10 cellular contexts compared by ENCODE assay signal in genomic region chr22:38788417-38788816, GRCh38. TPM values are rescaled to one million over a fixed set of nuclear protein-coding genes. Genes with fewer than 3 reads are reported as not detected.
A peak's percentile ranks its signal among the peaks of the same experiment; 100 is the strongest.
DNase-seq lines count a peak whose midpoint lies in the region; ATAC-seq and TF ChIP-seq lines count a peak whose summit lies in the region.
"Had no signal": no experiment of that assay in that cellular context is flagged by ENCODE, and none has a peak within 500 bp of the region (broad histone marks: within the 10 kb centered on the region; RNA-seq: fewer than 3 reads in every experiment).

No MANE protein-coding gene starts in this region.

- DNase-seq in AG04450 (ENCODE audit: low read depth, low spot score) (peak; percentile 72), NCI-H2227 treated with DMSO at 0.1 percent for 48 hours (lab: John Stamatoyannopoulos, UW) (peak; percentile 14), esophagus muscularis mucosa (ENCODE audit: extremely low spot score) (no peak), occipital lobe (lab: John Stamatoyannopoulos, UW) (peak; percentile 33)
- no peak for DNase-seq in stimulated activated naive CD4-positive, alpha-beta T cell treated with Interleukin-2 at 50 U/mL for 16 hours (lab: John Stamatoyannopoulos, UW)
- no peak for DNase-seq in activated CD8-positive, alpha-beta memory T cell treated with anti-CD3 and anti-CD28 coated beads, Interleukin-2, amount 50 U/mL, for 4 hours
- no peak for DNase-seq in activated CD8-positive, alpha-beta memory T cell treated with anti-CD3 and anti-CD28 coated beads, Interleukin-2, amount 10 ng/mL, durations not matched to agents 7 days and 5 days
- DNase-seq in stimulated activated CD4-positive, alpha-beta T cell treated with anti-CD3 and anti-CD28 coated beads, Interleukin-2, amount 100 ng/mL, for 48 hours: no peak
- DNase-seq: NCI-H2081 had no signal

- H3K9me3 ChIP-seq in AG04450 (ENCODE audit: control insufficient read depth, insufficient read depth, low read length) (no peaks in the 10 kb centered on the region), esophagus muscularis mucosa (no peaks in the 10 kb centered on the region)

- H3K4me3 ChIP-seq in AG04450 (ENCODE audit: low read depth, low read length): no peak overlapping the region
- H3K4me3 ChIP-seq in esophagus muscularis mucosa: no peak overlapping the region

- TF ChIP-seq POLR2A in esophagus muscularis mucosa (IDR thresholded peaks at IDR 0.05; ENCODE audit: low read depth): no peak

- TF ChIP-seq CTCF in AG04450 (IDR thresholded peaks at IDR 0.05; ENCODE audit: low read depth, low read length) (no peak), esophagus muscularis mucosa (IDR thresholded peaks at IDR 0.05) (no peak)

- POLR2A ChIA-PET in AG04450 (lab: Yijun Ruan, JAX): no interaction called here

- peak overlapping the region; percentile 61 for H3K27ac ChIP-seq in AG04450 (ENCODE audit: low read depth, low read length)
- peak overlapping the region; percentile 61 to 78 (median 72) for H3K27ac ChIP-seq in esophagus muscularis mucosa (replicated peaks in 1 of 4)

- peaks cover 0 to 15% (median 10%) of the 10 kb centered on the region in 4 donors for H3K36me3 ChIP-seq in esophagus muscularis mucosa

- no peak overlapping the region for H3K27ac Mint-ChIP-seq in activated CD8-positive, alpha-beta memory T cell treated with anti-CD3 and anti-CD28 coated beads, Interleukin-2, amount 10 ng/mL, durations not matched to agents 7 days and 5 days

- H3K9me3 Mint-ChIP-seq in activated CD8-positive, alpha-beta memory T cell treated with anti-CD3 and anti-CD28 coated beads, Interleukin-2, amount 10 ng/mL, durations not matched to agents 7 days and 5 days (ENCODE audit: low read depth): no peaks in the 10 kb centered on the region
- H3K9me3 Mint-ChIP-seq: CD14-positive monocyte had no signal

- ATAC-seq in activated CD8-positive, alpha-beta memory T cell treated with anti-CD3 and anti-CD28 coated beads, Interleukin-2, amount 10 ng/mL, durations not matched to agents 7 days and 5 days: no peak

- no peaks in the 10 kb centered on the region for H3K36me3 Mint-ChIP-seq in activated CD8-positive, alpha-beta memory T cell treated with anti-CD3 and anti-CD28 coated beads, Interleukin-2, amount 10 ng/mL, durations not matched to agents 7 days and 5 days

- TF ChIP-seq EP300 in esophagus muscularis mucosa (IDR thresholded peaks at IDR 0.05): no peak

- CTCF ChIA-PET in AG04450 (lab: Charles Lee): interaction anchor here (2.9 kb wide), 1 partner anchor 20 kb away, joined by 12 read pairs; no protein-coding TSS in a partner anchor
- CTCF ChIA-PET in activated CD8-positive, alpha-beta memory T cell treated with anti-CD3 and anti-CD28 coated beads, Interleukin-2, amount 10 ng/mL, durations not matched to agents 7 days and 5 days (lab: Charles Lee): no interaction called here

- intact Hi-C loops in esophagus muscularis mucosa (cut with DNase I): no loop called here

- H3K27me3 ChIP-seq in AG04450 (ENCODE audit: control insufficient read depth, insufficient read depth, low read length): no peaks in the 10 kb centered on the region
- no peaks in the 10 kb centered on the region for H3K27me3 ChIP-seq in esophagus muscularis mucosa

- no peak overlapping the region for H3K4me3 Mint-ChIP-seq in activated CD8-positive, alpha-beta memory T cell treated with anti-CD3 and anti-CD28 coated beads, Interleukin-2, amount 10 ng/mL, durations not matched to agents 7 days and 5 days
- H3K4me3 Mint-ChIP-seq: CD14-positive monocyte had no signal

- H3K27me3 Mint-ChIP-seq in activated CD8-positive, alpha-beta memory T cell treated with anti-CD3 and anti-CD28 coated beads, Interleukin-2, amount 10 ng/mL, durations not matched to agents 7 days and 5 days: no peaks in the 10 kb centered on the region

- H3K4me1 Mint-ChIP-seq in activated CD8-positive, alpha-beta memory T cell treated with anti-CD3 and anti-CD28 coated beads, Interleukin-2, amount 10 ng/mL, durations not matched to agents 7 days and 5 days: peaks cover 7% of the 10 kb centered on the region

- H3K4me1 ChIP-seq in esophagus muscularis mucosa: peaks cover 45 to 53% (median 51%) of the 10 kb centered on the region in 4 donors

- 43% methylated on average over 6 of the region's 6 CpGs for WGBS in esophagus muscularis mucosa

RNA-seq across cellular contexts. Expression of gene DNAL4, which starts 5.5 kb away (rescaled TPM):
- polyA plus RNA-seq in AG04450 (2011; rRNA removed): 12.6 and 15.5 TPM in 2 replicates
- polyA minus RNA-seq in AG04450 (2011; rRNA and poly(A)+ RNA removed): 8.6 and 8.7 TPM in 2 replicates
- total RNA-seq in esophagus muscularis mucosa (10 to 100 TPM in 3 of 4 donors, 1 to 10 TPM in 1; 9.3 to 15.2 (median 12.8) TPM), occipital lobe (17.3 TPM)
- 1 to 10 TPM; 8.2 to 8.9 TPM for total RNA-seq in activated CD8-positive, alpha-beta memory T cell treated with anti-CD3 and anti-CD28 coated beads, Interleukin-2, amount 10 ng/mL, durations not matched to agents 7 days and 5 days

RNA-seq across cellular contexts. Expression of gene SUN2, which starts 32.6 kb away (rescaled TPM):
- 24.5 and 33.2 TPM in 2 replicates for polyA plus RNA-seq in AG04450 (2011; rRNA removed)
- polyA minus RNA-seq in AG04450 (2011; rRNA and poly(A)+ RNA removed): 32.9 and 43.8 TPM in 2 replicates
- 100 to 1,000 TPM; 417 to 598 (median 449) TPM for total RNA-seq in esophagus muscularis mucosa
- total RNA-seq in occipital lobe: 78.1 TPM
- 100 to 1,000 TPM; 320 to 412 TPM for total RNA-seq in activated CD8-positive, alpha-beta memory T cell treated with anti-CD3 and anti-CD28 coated beads, Interleukin-2, amount 10 ng/mL, durations not matched to agents 7 days and 5 days

RNA-seq across cellular contexts. Expression of gene NPTXR, which starts 55.4 kb away (rescaled TPM):
- 1.7 and 2.3 TPM in 2 replicates for polyA plus RNA-seq in AG04450 (2011; rRNA removed)
- 3.0 and 3.2 TPM in 2 replicates for polyA minus RNA-seq in AG04450 (2011; rRNA and poly(A)+ RNA removed)
- total RNA-seq in esophagus muscularis mucosa (10 to 100 TPM in 1 of 4 donors, 1 to 10 TPM in 3; 8.2 to 15.0 (median 8.8) TPM), occipital lobe (11.5 TPM)
- total RNA-seq in activated CD8-positive, alpha-beta memory T cell treated with anti-CD3 and anti-CD28 coated beads, Interleukin-2, amount 10 ng/mL, durations not matched to agents 7 days and 5 days: 1 to 10 TPM in 1 of 2 experiments, under 1 TPM in 1; 0.96 to 2.4 TPM
- polyA plus RNA-seq: CD14-positive monocyte had no signal

Comparison
In these comparisons a context has a peak if more than half of its experiments do, and no peak if none do; other contexts are left out.
1. DNase-seq: peak in AG04450 (single experiment), NCI-H2227 treated with DMSO at 0.1 percent for 48 hours (single experiment) and occipital lobe (single experiment); none in esophagus muscularis mucosa (single experiment), stimulated activated naive CD4-positive, alpha-beta T cell treated with Interleukin-2 at 50 U/mL for 16 hours (single experiment), activated CD8-positive, alpha-beta memory T cell treated with anti-CD3 and anti-CD28 coated beads, Interleukin-2, amount 50 U/mL, for 4 hours (single experiment), activated CD8-positive, alpha-beta memory T cell treated with anti-CD3 and anti-CD28 coated beads, Interleukin-2, amount 10 ng/mL, durations not matched to agents 7 days and 5 days (single experiment) and stimulated activated CD4-positive, alpha-beta T cell treated with anti-CD3 and anti-CD28 coated beads, Interleukin-2, amount 100 ng/mL, for 48 hours (0 of 2).